ENCODE assay signal across 12 cellular contexts in the genomic region with DNA sequence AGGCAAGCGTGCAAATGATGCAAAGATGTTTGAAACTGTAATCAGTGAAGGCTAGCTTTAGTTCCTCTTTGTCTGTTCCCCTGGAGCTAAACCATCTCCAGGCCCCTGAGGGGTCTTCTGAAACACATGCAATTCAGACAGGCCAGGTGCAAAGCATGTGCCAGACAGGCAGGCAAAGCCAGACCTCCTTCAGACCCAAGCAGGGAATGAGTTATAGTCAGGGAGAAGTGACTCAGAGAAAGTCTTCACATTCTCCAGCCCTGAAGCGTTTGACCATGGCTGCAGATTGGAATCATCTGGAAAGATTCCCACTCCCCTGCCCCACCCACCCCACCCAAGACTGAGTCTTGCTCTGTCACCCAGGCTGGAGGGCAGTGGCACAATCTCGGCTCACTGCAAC.
"Had no signal": no experiment of that assay in that cellular context is flagged by ENCODE, and none has a peak within 500 bp of the region (broad histone marks: within the 10 kb centered on the region; RNA-seq: fewer than 3 reads in every experiment).

No MANE protein-coding gene starts in this region.

- H3K4me3 ChIP-seq: dorsolateral prefrontal cortex, heart right ventricle, lower lobe of right lung, psoas muscle, upper lobe of right lung had no signal

- H3K36me3 ChIP-seq: heart right ventricle, lower lobe of right lung, upper lobe of right lung had no signal

- H3K27me3 ChIP-seq: upper lobe of right lung had no signal

- DNase-seq: activated CD4-positive, alpha-beta T cell treated with anti-CD3 and anti-CD28 coated beads, Interleukin-2, amount 50 U/mL, for 1 hour; activated CD4-positive, CD25-positive, alpha-beta regulatory T cell; activated naive CD4-positive, alpha-beta T cell treated with anti-CD3 and anti-CD28 coated beads, Interleukin-2, amount 50 U/mL, for 16 hours; activated T-cell treated with anti-CD3 and anti-CD28 coated beads, Interleukin-2, amount 50 U/mL, for 1 hour; dorsolateral prefrontal cortex; heart right ventricle; lower lobe of right lung; nephron progenitor cell; psoas muscle; stimulated activated CD4-positive, alpha-beta T cell treated with anti-CD3 and anti-CD28 coated beads, Interleukin-4, amount 100 ng/mL, for 24 hours; T-helper 2 cell; upper lobe of right lung had no signal
